In genomic region chr6:33593414-33593727, GRCh38 we compare ENCODE assay signal across 8 cellular contexts. TPM values are rescaled to one million over a fixed set of nuclear protein-coding genes. Genes with fewer than 3 reads are reported as not detected.
A peak's percentile ranks its signal among the peaks of the same experiment; 100 is the strongest.
DNase-seq lines count a peak whose midpoint lies in the region; ATAC-seq and TF ChIP-seq lines count a peak whose summit lies in the region.

No MANE protein-coding gene starts in this region.

- peak overlapping the region; percentile 44; the same call in 1 of the 2 replicates for H3K9ac ChIP-seq in OCI-LY1 (ENCODE audit: low read length)

- no peak for ATAC-seq in CD4-positive, alpha-beta T cell (ENCODE audit: poor library complexity)
- ATAC-seq in effector memory CD8-positive, alpha-beta T cell (replicated peaks), result no peak
- ATAC-seq in natural killer cell treated with Interleukin-12 subunit alpha and Interleukin-12 subunit beta and Interleukin-15 and Interleukin-18, amount 100 ng/mL, for 72 hours, result no peak
- ATAC-seq in GM18519 (IDR thresholded peaks at IDR 0.05; ENCODE audit: low FRiP score, unreplicated experiment), result no peak

- peak overlapping the region; percentile 73 for H3K27ac Mint-ChIP-seq in CD4-positive, alpha-beta T cell
- H3K27ac Mint-ChIP-seq in effector memory CD8-positive, alpha-beta T cell, result peak overlapping the region; percentile 18 to 87
- no peak overlapping the region for H3K27ac Mint-ChIP-seq in natural killer cell treated with Interleukin-12 subunit alpha and Interleukin-12 subunit beta and Interleukin-15 and Interleukin-18, amount 100 ng/mL, for 72 hours

- peak overlapping the region; percentile 75 for H3K4me3 Mint-ChIP-seq in CD4-positive, alpha-beta T cell
- peak overlapping the region; percentile 65 to 83 for H3K4me3 Mint-ChIP-seq in effector memory CD8-positive, alpha-beta T cell
- H3K4me3 Mint-ChIP-seq in natural killer cell treated with Interleukin-12 subunit alpha and Interleukin-12 subunit beta and Interleukin-15 and Interleukin-18, amount 100 ng/mL, for 72 hours, result peak overlapping the region; percentile 63

- TF ChIP-seq POLR2A in vagina (IDR thresholded peaks at IDR 0.05), result no peak

- CTCF ChIA-PET in CD4-positive, alpha-beta T cell (lab: Charles Lee), result no interaction called here

- peak overlapping the region; percentile 32 for H3K4me3 ChIP-seq in OCI-LY1 (ENCODE audit: low read depth, low read length, poor library complexity, severe bottlenecking)
- peak overlapping the region in 1 of 2 donors; percentile 18 for H3K4me3 ChIP-seq in vagina

- DNase-seq in CD4-positive, alpha-beta T cell, result no peak
- no peak for DNase-seq in effector memory CD8-positive, alpha-beta T cell
- DNase-seq in natural killer cell treated with Interleukin-12 subunit alpha and Interleukin-12 subunit beta and Interleukin-15 and Interleukin-18, amount 100 ng/mL, for 72 hours (ENCODE audit: low spot score), result no peak
- DNase-seq in pons (ENCODE audit: low spot score), result no peak
- DNase-seq in vagina (ENCODE audit: extremely low spot score in 2 of 2), result no peak
- no peak for DNase-seq in SW 1271 (lab: John Stamatoyannopoulos, UW)

- POLR2A ChIA-PET in CD4-positive, alpha-beta T cell (lab: Charles Lee), result interaction anchor here (0.6 to 2.1 kb wide), 4 partner anchors 14 to 28 kb away, joined by 3 to 16 read pairs (median 6); partner anchors contain the start of genes BAK1 and ITPR3

- H4K20me1 ChIP-seq in OCI-LY1 (ENCODE audit: insufficient read depth, low read length), result no peaks in the 10 kb centered on the region

- no peaks in the 10 kb centered on the region for H3K9me3 ChIP-seq in CD4-positive, alpha-beta T cell (ENCODE audit: control insufficient read depth, low read length)
- no peaks in the 10 kb centered on the region for H3K9me3 ChIP-seq in OCI-LY1 (ENCODE audit: low read length)
- H3K9me3 ChIP-seq in vagina, result no peaks in the 10 kb centered on the region

- H3K36me3 ChIP-seq in OCI-LY1 (ENCODE audit: insufficient read depth, low read length) (no peaks in the 10 kb centered on the region), vagina (no peaks in the 10 kb centered on the region)

- TF ChIP-seq CTCF in CD4-positive, alpha-beta T cell (IDR thresholded peaks at IDR 0.05), result no peak
- TF ChIP-seq CTCF in OCI-LY1 (IDR thresholded peaks at IDR 0.05; ENCODE audit: low read length) (no peak), vagina (IDR thresholded peaks at IDR 0.05) (no peak)

- H3K4me1 ChIP-seq in OCI-LY1 (ENCODE audit: insufficient read depth, low read length, severe bottlenecking) (peaks cover 14% of the 10 kb centered on the region), vagina (peaks cover 34% of the 10 kb centered on the region)

- no peaks in the 10 kb centered on the region for H3K9me3 Mint-ChIP-seq in CD4-positive, alpha-beta T cell
- H3K9me3 Mint-ChIP-seq in effector memory CD8-positive, alpha-beta T cell, result no peaks in the 10 kb centered on the region
- no peaks in the 10 kb centered on the region for H3K9me3 Mint-ChIP-seq in natural killer cell treated with Interleukin-12 subunit alpha and Interleukin-12 subunit beta and Interleukin-15 and Interleukin-18, amount 100 ng/mL, for 72 hours

- H3K4me2 ChIP-seq in OCI-LY1 (ENCODE audit: low read length), result peak overlapping the region; percentile 62

- no peaks in the 10 kb centered on the region for H3K79me2 ChIP-seq in OCI-LY1 (ENCODE audit: insufficient read depth, low read length)

- H3K4me1 Mint-ChIP-seq in CD4-positive, alpha-beta T cell (ENCODE audit: low read depth), result peaks cover 17% of the 10 kb centered on the region
- peaks cover 19 to 22% of the 10 kb centered on the region in 2 donors for H3K4me1 Mint-ChIP-seq in effector memory CD8-positive, alpha-beta T cell (ENCODE audit: low read depth in 2 of 2)
- peaks cover 22 to 29% of the 10 kb centered on the region in 2 donors for H3K4me1 Mint-ChIP-seq in natural killer cell treated with Interleukin-12 subunit alpha and Interleukin-12 subunit beta and Interleukin-15 and Interleukin-18, amount 100 ng/mL, for 72 hours (ENCODE audit: low read depth in 2 of 2)

- no peaks in the 10 kb centered on the region for H3K36me3 Mint-ChIP-seq in CD4-positive, alpha-beta T cell (ENCODE audit: low read depth)
- peaks cover 3% of the 10 kb centered on the region for H3K36me3 Mint-ChIP-seq in effector memory CD8-positive, alpha-beta T cell (ENCODE audit: insufficient read depth)
- H3K36me3 Mint-ChIP-seq in natural killer cell treated with Interleukin-12 subunit alpha and Interleukin-12 subunit beta and Interleukin-15 and Interleukin-18, amount 100 ng/mL, for 72 hours, result no peaks in the 10 kb centered on the region

- no peaks in the 10 kb centered on the region for H3K9me2 ChIP-seq in OCI-LY1 (ENCODE audit: low read depth, low read length)

- H3K27me3 ChIP-seq in CD4-positive, alpha-beta T cell (ENCODE audit: control insufficient read depth, insufficient read depth, low read length), result no peaks in the 10 kb centered on the region
- H3K27me3 ChIP-seq in OCI-LY1 (ENCODE audit: insufficient read depth, low read length), result no peaks in the 10 kb centered on the region
- no peaks in the 10 kb centered on the region for H3K27me3 ChIP-seq in vagina

- no peaks in the 10 kb centered on the region for H3K27me3 Mint-ChIP-seq in CD4-positive, alpha-beta T cell
- H3K27me3 Mint-ChIP-seq in effector memory CD8-positive, alpha-beta T cell, result no peaks in the 10 kb centered on the region
- H3K27me3 Mint-ChIP-seq in natural killer cell treated with Interleukin-12 subunit alpha and Interleukin-12 subunit beta and Interleukin-15 and Interleukin-18, amount 100 ng/mL, for 72 hours, result peaks cover 0 to 13% of the 10 kb centered on the region in 2 donors

- H3F3A ChIP-seq in OCI-LY1 (ENCODE audit: insufficient read depth, low read length), result no peaks in the 10 kb centered on the region

- H3K27ac ChIP-seq in CD4-positive, alpha-beta T cell (ENCODE audit: low read depth, low read length), result peak overlapping the region; percentile 22
- H3K27ac ChIP-seq in OCI-LY1 (ENCODE audit: low read depth, low read length, poor library complexity, severe bottlenecking) (peak overlapping the region; percentile 74), vagina (no peak overlapping the region)

- intact Hi-C loops in CD4-positive, alpha-beta T cell (cut with DNase I, micrococcal nuclease), result no loop called here
- intact Hi-C loops in vagina (cut with DNase I), result loop anchor here (5.0 kb wide), 1 partner anchor 109 kb away; no protein-coding TSS in a partner anchor

- H2AFZ ChIP-seq in OCI-LY1 (ENCODE audit: low read length), result no peak overlapping the region

RNA-seq across cellular contexts. Expression of gene BAK1, which starts 13.3 kb away (rescaled TPM):
- total RNA-seq in CD4-positive, alpha-beta T cell, result 10 to 100 TPM; 38.3 to 40.8 TPM
- 100 to 1,000 TPM; 101 to 103 TPM for total RNA-seq in natural killer cell treated with Interleukin-12 subunit alpha and Interleukin-12 subunit beta and Interleukin-15 and Interleukin-18, amount 100 ng/mL, for 72 hours
- total RNA-seq in vagina, result 19.2 TPM

RNA-seq across cellular contexts. Expression of gene ITPR3, which starts 27.8 kb away (rescaled TPM):
- 10 to 100 TPM; 44.5 to 45.5 TPM for total RNA-seq in CD4-positive, alpha-beta T cell
- 10 to 100 TPM; 27.6 to 77.6 TPM for total RNA-seq in natural killer cell treated with Interleukin-12 subunit alpha and Interleukin-12 subunit beta and Interleukin-15 and Interleukin-18, amount 100 ng/mL, for 72 hours
- total RNA-seq in vagina, result 50.1 TPM

Comparison
In these comparisons a context has a peak if more than half of its experiments do, and no peak if none do; other contexts are left out.
1. H3K27ac Mint-ChIP-seq: peak in CD4-positive, alpha-beta T cell (single experiment) and effector memory CD8-positive, alpha-beta T cell (2 of 2); none in natural killer cell treated with Interleukin-12 subunit alpha and Interleukin-12 subunit beta and Interleukin-15 and Interleukin-18, amount 100 ng/mL, for 72 hours (0 of 2).
2. Peak in every context shown above with its lines, with median percentiles within 50 percentile points of each other: H3K4me3 Mint-ChIP-seq.